19 cellular contexts compared by ENCODE assay signal in the genomic region with DNA sequence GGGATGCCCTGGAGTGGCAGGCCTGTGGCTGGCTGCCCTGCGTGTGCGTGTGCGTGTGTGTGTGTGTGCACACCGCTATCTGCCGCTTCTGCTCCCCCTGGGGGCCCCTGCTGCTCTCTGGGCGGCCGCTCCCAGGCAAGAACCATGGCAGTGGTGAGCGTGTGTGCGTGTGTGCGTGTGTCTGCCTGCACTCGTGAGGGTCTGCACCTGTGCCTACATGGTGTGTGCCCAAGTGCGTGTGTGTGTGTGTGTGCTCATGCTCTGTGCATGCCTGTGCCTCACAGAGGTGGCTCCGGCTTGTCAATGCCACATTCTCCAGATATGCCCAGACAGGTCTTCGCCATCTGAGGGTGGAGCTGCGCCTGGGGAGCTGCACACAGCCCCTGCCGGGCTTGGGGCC. TPM values are rescaled to one million over a fixed set of nuclear protein-coding genes. Genes with fewer than 3 reads are reported as not detected.
DNase-seq lines count a peak whose midpoint lies in the region; ATAC-seq, FAIRE-seq and TF ChIP-seq lines count a peak whose summit lies in the region.
"Had no signal": no experiment of that assay in that cellular context is flagged by ENCODE, and none has a peak within 500 bp of the region (broad histone marks: within the 10 kb centered on the region; RNA-seq: fewer than 3 reads in every experiment).

No MANE protein-coding gene starts in this region.

- TF ChIP-seq CTCF in HepG2 (CRISPR knock-in tag; IDR thresholded peaks at IDR 0.05) (no peak), right lobe of liver (IDR thresholded peaks at IDR 0.05) (no peak), breast epithelium (IDR thresholded peaks at IDR 0.05) (no peak), keratinocyte (optimal IDR thresholded peaks at IDR 0.05 in 1 of 3, IDR thresholded peaks at IDR 0.05 in 1 of 3, conservative IDR thresholded peaks at IDR 0.05 in 1 of 3; ENCODE audit: extremely low read depth in 1 of 3, insufficient read depth in 2 of 3, low read length in 3 of 3) (no peak)

- in situ Hi-C loops in HepG2 (cut with HindIII; ENCODE audit: extremely low pct_ligation_motif_present, low pct_unique_long_range_greater_than_20kb), result no loop called here

- CTCF ChIA-PET in HepG2 (lab: Yijun Ruan, JAX; ENCODE audit: low intra/inter-chr PET ratio, low total read pairs), result no interaction called here

- DNase-seq in HepG2 (ENCODE audit: low spot score) (no peak), right lobe of liver (no peak), breast epithelium (ENCODE audit: low spot score in 2 of 2) (no peak), keratinocyte (ENCODE audit: low read depth, low spot score) (no peak), mesenteric fat pad (ENCODE audit: low spot score) (no peak)
- no peak for DNase-seq in activated naive CD4-positive, alpha-beta T cell treated with Interleukin-2 at 50 U/mL for 16 hours
- DNase-seq: Caco-2, MV-4-11, NCI-H1436 treated with DMSO at 0.1 percent for 48 hours, NCI-H2081 treated with DMSO at 0.1 percent for 48 hours, NCI-H446 treated with DMSO at 0.1 percent for 48 hours, SW 1271 had no signal

- H3K4me2 ChIP-seq in HepG2 (ENCODE audit: low read depth, low read length), result no peak overlapping the region
- peak overlapping the region; percentile 97 for H3K4me2 ChIP-seq in keratinocyte (ENCODE audit: control insufficient read depth, extremely low read depth, insufficient read depth, low read depth, low read length)

- H3K4me3 ChIP-seq in HepG2 (replicated peaks in 1 of 3; ENCODE audit: insufficient read depth in 1 of 3, low read depth in 2 of 3, low read length in 3 of 3) (no peak overlapping the region), right lobe of liver (no peak overlapping the region), breast epithelium (peak overlapping the region in 2 of 3 donors; percentile 17 to 35), keratinocyte (ENCODE audit: control insufficient read depth in 2 of 3, extremely low read depth in 1 of 3, insufficient read depth in 2 of 3, low read depth in 1 of 3, low read length in 3 of 3) (peak overlapping the region; percentile 41 to 79 (median 62))
- H3K4me3 ChIP-seq: HAP-1, K562, SJSA1 had no signal

- H2AFZ ChIP-seq in HepG2 (ENCODE audit: low read length), result no peak overlapping the region
- no peak overlapping the region for H2AFZ ChIP-seq in keratinocyte (ENCODE audit: control insufficient read depth, low read length)

- FAIRE-seq in HepG2 (lab: Jason Lieb, UNC) (no peak), keratinocyte (lab: Jason Lieb, UNC) (peak; percentile 71)
- FAIRE-seq: GM19239, K562 had no signal

- TF ChIP-seq EP300 in HepG2 (IDR thresholded peaks at IDR 0.05; ENCODE audit: low read depth in 2 of 2, low read length in 2 of 2) (no peak), HepG2 (CRISPR knock-in tag; IDR thresholded peaks at IDR 0.05; ENCODE audit: borderline replicate concordance) (no peak)

- H3K9me1 ChIP-seq in keratinocyte (ENCODE audit: control insufficient read depth, extremely low read depth, insufficient read depth, low read length), result no peaks in the 10 kb centered on the region

- POLR2A ChIA-PET in HepG2 (lab: Yijun Ruan, JAX), result no interaction called here

- no peak for TF ChIP-seq RAD21 in HepG2 (CRISPR knock-in tag; IDR thresholded peaks at IDR 0.05)

- BruUV-seq in HepG2 (replicated peaks; lab: Mats Ljungman, UMichigan), result no TSS peak

- H3K27ac ChIP-seq in HepG2 (ENCODE audit: extremely low read length, insufficient read depth, low read length) (no peak overlapping the region), right lobe of liver (no peak overlapping the region), breast epithelium (no peak overlapping the region), keratinocyte (ENCODE audit: control insufficient read depth, insufficient read depth, low read length) (peak overlapping the region; percentile 18)
- H3K27ac ChIP-seq: SJSA1 had no signal

- intact Hi-C loops in HepG2 (cut with micrococcal nuclease; ENCODE audit: unreplicated experiment) (no loop called here), right lobe of liver (cut with DNase I) (loop anchor here in 1 of 2 donors (10.0 kb wide), 1 partner anchor 174 kb away; no protein-coding TSS in a partner anchor), breast epithelium (cut with DNase I; ENCODE audit: low total_unique reads) (no loop called here)

- TF ChIP-seq POLR2A in HepG2 (IDR thresholded peaks at IDR 0.05; ENCODE audit: insufficient read depth in 1 of 2, low read depth in 2 of 2, low read length in 2 of 2), result no peak
- TF ChIP-seq POLR2A in right lobe of liver (IDR thresholded peaks at IDR 0.05), result no peak
- TF ChIP-seq POLR2A in breast epithelium (IDR thresholded peaks at IDR 0.05), result no peak

- 0% methylated on average over 1 of the region's 16 CpGs for WGBS in HepG2 (ENCODE audit: low lambda C conversion rate)
- WGBS in right lobe of liver (ENCODE audit: insufficient coverage, low coverage, low lambda C conversion rate, missing lambda C conversion rate), result no CpG with 5 or more reads among the region's 16 CpGs

- H3K9me3 ChIP-seq in HepG2 (ENCODE audit: low read length) (peaks cover 12% of the 10 kb centered on the region; the same call in 1 of the 2 replicates), right lobe of liver (no peaks in the 10 kb centered on the region), breast epithelium (peaks cover 0 to 11% of the 10 kb centered on the region in 2 donors), keratinocyte (ENCODE audit: control insufficient read depth, low read depth, low read length) (peaks cover 2% of the 10 kb centered on the region)

- H3K27me3 ChIP-seq in HepG2 (ENCODE audit: control insufficient read depth in 1 of 2, insufficient read depth in 2 of 2, low read length in 2 of 2) (peaks cover 22 to 71% of the 10 kb centered on the region in 2 experiments), right lobe of liver (no peaks in the 10 kb centered on the region), breast epithelium (peaks cover 0 to 37% of the 10 kb centered on the region in 2 donors), keratinocyte (ENCODE audit: control insufficient read depth, extremely low read depth, insufficient read depth, low read length) (no peaks in the 10 kb centered on the region)

- H3K79me2 ChIP-seq in HepG2 (ENCODE audit: insufficient read depth, low read length) (no peaks in the 10 kb centered on the region), keratinocyte (ENCODE audit: control insufficient read depth, insufficient read depth, low read length) (peaks cover 83% of the 10 kb centered on the region)

- H3K4me1 ChIP-seq in HepG2 (ENCODE audit: insufficient read depth, low read length) (no peaks in the 10 kb centered on the region), right lobe of liver (no peaks in the 10 kb centered on the region), breast epithelium (no peaks in the 10 kb centered on the region), keratinocyte (ENCODE audit: control insufficient read depth, extremely low read depth, insufficient read depth, low read length) (peaks cover 45% of the 10 kb centered on the region)
- H3K4me1 ChIP-seq: Caco-2, HAP-1, SJSA1 had no signal

- H4K20me1 ChIP-seq in HepG2 (ENCODE audit: insufficient read depth, low read length) (no peaks in the 10 kb centered on the region; the same call in 1 of the 2 replicates), keratinocyte (ENCODE audit: control insufficient read depth, extremely low read depth, insufficient read depth, low read length) (peaks cover 26% of the 10 kb centered on the region)

- dilution Hi-C loops in keratinocyte (cut with MboI; ENCODE audit: extremely low pct_ligation_motif_present, low sequenced_read_pairs), result no loop called here

- H3K36me3 ChIP-seq in HepG2 (replicated peaks in 1 of 2; ENCODE audit: control insufficient read depth in 1 of 2, insufficient read depth in 2 of 2, low read length in 2 of 2) (no peaks in the 10 kb centered on the region), right lobe of liver (no peaks in the 10 kb centered on the region), breast epithelium (no peaks in the 10 kb centered on the region), keratinocyte (ENCODE audit: control insufficient read depth in 2 of 2, extremely low read depth in 1 of 2, insufficient read depth in 2 of 2, low read length in 2 of 2) (peaks cover 12 to 41% of the 10 kb centered on the region in 2 experiments)
- H3K36me3 ChIP-seq: HAP-1, SJSA1 had no signal

- ATAC-seq in HepG2, result no peak; the same call in 2 of the 3 replicates
- ATAC-seq in right lobe of liver, result no peak
- ATAC-seq in GM21529 (IDR thresholded peaks at IDR 0.05; ENCODE audit: unreplicated experiment), result no peak
- no peak for ATAC-seq in HG03280 (IDR thresholded peaks at IDR 0.05; ENCODE audit: unreplicated experiment)
- ATAC-seq: K562 had no signal

- no peak overlapping the region for H3K9ac ChIP-seq in HepG2 (ENCODE audit: insufficient read depth, low read depth, low read length)
- peak overlapping the region; percentile 19 for H3K9ac ChIP-seq in keratinocyte (ENCODE audit: control insufficient read depth, extremely low read depth, insufficient read depth, low read length)

RNA-seq across cellular contexts. Expression of gene PEX10, which starts 18.7 kb away (rescaled TPM):
- 38.3 and 39.6 TPM in 2 replicates for total RNA-seq in HepG2 (2016; rRNA removed; fragmentation: Illumina TruSeq; extraction: Trizol)
- 20.2 and 25.8 TPM in 2 replicates for total RNA-seq in HepG2 (2016; cell fraction: cytosol; rRNA removed; fragmentation: Illumina TruSeq; extraction: Trizol; ENCODE audit: low read depth)
- total RNA-seq in HepG2 (2016; cell fraction: insoluble cytoplasmic fraction; rRNA removed; fragmentation: Illumina TruSeq; extraction: Trizol), result 37.8 and 38.9 TPM in 2 replicates
- total RNA-seq in HepG2 (2016; cell fraction: membrane; rRNA removed; fragmentation: Illumina TruSeq; extraction: Trizol), result 53.4 and 59.7 TPM in 2 replicates
- 27.1 and 27.5 TPM in 2 replicates for total RNA-seq in HepG2 (2016; cell fraction: nucleus; rRNA removed; fragmentation: Illumina TruSeq; extraction: Trizol)
- polyA plus RNA-seq in HepG2 (2011; rRNA removed), result 16.1 and 21.0 TPM in 2 replicates
- 16.3 and 20.9 TPM in 2 replicates for polyA plus RNA-seq in HepG2 (2011; cell fraction: cytosol; rRNA removed)
- 49.0 and 57.5 TPM in 2 replicates for polyA plus RNA-seq in HepG2 (2011; cell fraction: nucleus; rRNA removed)
- 13.3 and 14.5 TPM in 2 replicates for polyA plus RNA-seq in HepG2 (2012)
- polyA plus RNA-seq in HepG2 (2016; cell fraction: cytosol; fragmentation: Illumina TruSeq; extraction: Trizol; ENCODE audit: low read depth), result 27.1 and 37.0 TPM in 2 replicates
- polyA plus RNA-seq in HepG2 (2016; cell fraction: insoluble cytoplasmic fraction; fragmentation: Illumina TruSeq; extraction: Trizol; ENCODE audit: low read depth), result 36.5 and 40.8 TPM in 2 replicates
- polyA plus RNA-seq in HepG2 (2016; cell fraction: membrane; fragmentation: Illumina TruSeq; extraction: Trizol; ENCODE audit: low read depth), result 47.4 and 49.9 TPM in 2 replicates
- 44.7 and 46.3 TPM in 2 replicates for polyA plus RNA-seq in HepG2 (2016; cell fraction: nucleus; fragmentation: Illumina TruSeq; extraction: Trizol; ENCODE audit: insufficient read depth, low read depth)
- 15.3 and 46.5 TPM in 2 replicates for polyA minus RNA-seq in HepG2 (2011; rRNA and poly(A)+ RNA removed; ENCODE audit: low replicate concordance)
- polyA minus RNA-seq in HepG2 (2011; cell fraction: cytosol; rRNA and poly(A)+ RNA removed), result 9.7 and 12.0 TPM in 2 replicates
- polyA minus RNA-seq in HepG2 (2011; cell fraction: nucleus; rRNA and poly(A)+ RNA removed), result 18.4 and 20.1 TPM in 2 replicates
- 10 to 100 TPM in 3 of 6 experiments, 1 to 10 TPM in 3; 7.4 to 24.3 (median 10.5) TPM for total RNA-seq in right lobe of liver
- total RNA-seq in breast epithelium, result 10 to 100 TPM; 23.3 to 37.4 (median 24.1) TPM
- 13.8 to 17.6 TPM (median 17.0 TPM) in 3 replicates for polyA plus RNA-seq in keratinocyte
- polyA plus RNA-seq in keratinocyte (2011; ENCODE audit: low read depth), result 3.0 TPM
- polyA plus RNA-seq in keratinocyte (2011; cell fraction: cytosol; rRNA removed), result 9.6 and 17.7 TPM in 2 replicates
- polyA plus RNA-seq in keratinocyte (2011; cell fraction: nucleus; rRNA removed), result 10.6 and 14.8 TPM in 2 replicates
- 7.6 and 16.4 TPM in 2 replicates for polyA plus RNA-seq in keratinocyte (2012; ENCODE audit: low replicate concordance)
- 7.5 to 12.8 TPM (median 8.0 TPM) in 3 replicates for polyA minus RNA-seq in keratinocyte
- 25.1 TPM for polyA minus RNA-seq in keratinocyte (2011; cell fraction: cytosol; rRNA and poly(A)+ RNA removed)
- 6.6 and 7.2 TPM in 2 replicates for polyA minus RNA-seq in keratinocyte (2011; cell fraction: nucleus; rRNA and poly(A)+ RNA removed)
- total RNA-seq in mesenteric fat pad, result 23.9 TPM

RNA-seq across cellular contexts. Expression of gene RER1, which starts 39.5 kb away (rescaled TPM):
- total RNA-seq in HepG2 (2016; rRNA removed; fragmentation: Illumina TruSeq; extraction: Trizol) (83.9 and 128 TPM in 2 replicates), right lobe of liver (100 to 1,000 TPM in 4 of 6 experiments, 10 to 100 TPM in 2; 76.5 to 166 (median 122) TPM), breast epithelium (10 to 100 TPM; 58.3 to 75.1 (median 70.4) TPM), mesenteric fat pad (157 TPM)
- total RNA-seq in HepG2 (2016; cell fraction: cytosol; rRNA removed; fragmentation: Illumina TruSeq; extraction: Trizol; ENCODE audit: low read depth), result 51.3 and 72.8 TPM in 2 replicates
- 89.5 and 137 TPM in 2 replicates for total RNA-seq in HepG2 (2016; cell fraction: insoluble cytoplasmic fraction; rRNA removed; fragmentation: Illumina TruSeq; extraction: Trizol)
- 77.4 and 86.1 TPM in 2 replicates for total RNA-seq in HepG2 (2016; cell fraction: membrane; rRNA removed; fragmentation: Illumina TruSeq; extraction: Trizol)
- total RNA-seq in HepG2 (2016; cell fraction: nucleus; rRNA removed; fragmentation: Illumina TruSeq; extraction: Trizol), result 76.0 and 95.5 TPM in 2 replicates
- polyA plus RNA-seq in HepG2 (2011; rRNA removed) (135 and 164 TPM in 2 replicates), keratinocyte (242 to 297 TPM (median 254 TPM) in 3 replicates)
- 82.7 and 131 TPM in 2 replicates for polyA plus RNA-seq in HepG2 (2011; cell fraction: cytosol; rRNA removed)
- 155 and 197 TPM in 2 replicates for polyA plus RNA-seq in HepG2 (2011; cell fraction: nucleus; rRNA removed)
- 64.5 and 73.8 TPM in 2 replicates for polyA plus RNA-seq in HepG2 (2012)
- polyA plus RNA-seq in HepG2 (2016; cell fraction: cytosol; fragmentation: Illumina TruSeq; extraction: Trizol; ENCODE audit: low read depth), result 84.3 and 98.6 TPM in 2 replicates
- 87.8 and 97.0 TPM in 2 replicates for polyA plus RNA-seq in HepG2 (2016; cell fraction: insoluble cytoplasmic fraction; fragmentation: Illumina TruSeq; extraction: Trizol; ENCODE audit: low read depth)
- 69.1 and 85.3 TPM in 2 replicates for polyA plus RNA-seq in HepG2 (2016; cell fraction: membrane; fragmentation: Illumina TruSeq; extraction: Trizol; ENCODE audit: low read depth)
- 191 and 194 TPM in 2 replicates for polyA plus RNA-seq in HepG2 (2016; cell fraction: nucleus; fragmentation: Illumina TruSeq; extraction: Trizol; ENCODE audit: insufficient read depth, low read depth)
- polyA minus RNA-seq in HepG2 (2011; rRNA and poly(A)+ RNA removed; ENCODE audit: low replicate concordance), result 95.9 and 234 TPM in 2 replicates
- 32.9 and 45.5 TPM in 2 replicates for polyA minus RNA-seq in HepG2 (2011; cell fraction: cytosol; rRNA and poly(A)+ RNA removed)
- polyA minus RNA-seq in HepG2 (2011; cell fraction: nucleus; rRNA and poly(A)+ RNA removed), result 23.3 and 29.3 TPM in 2 replicates
- polyA plus RNA-seq in keratinocyte (2011; ENCODE audit: low read depth), result 34.5 TPM
- 255 and 328 TPM in 2 replicates for polyA plus RNA-seq in keratinocyte (2011; cell fraction: cytosol; rRNA removed)
- polyA plus RNA-seq in keratinocyte (2011; cell fraction: nucleus; rRNA removed), result 371 and 414 TPM in 2 replicates
- polyA plus RNA-seq in keratinocyte (2012; ENCODE audit: low replicate concordance), result 127 and 149 TPM in 2 replicates
- 101 to 343 TPM (median 322 TPM) in 3 replicates for polyA minus RNA-seq in keratinocyte
- polyA minus RNA-seq in keratinocyte (2011; cell fraction: cytosol; rRNA and poly(A)+ RNA removed), result 71.6 TPM
- polyA minus RNA-seq in keratinocyte (2011; cell fraction: nucleus; rRNA and poly(A)+ RNA removed), result 35.3 and 96.4 TPM in 2 replicates

RNA-seq across cellular contexts. Expression of gene MORN1, which starts 39.7 kb away (rescaled TPM):
- total RNA-seq in HepG2 (2016; rRNA removed; fragmentation: Illumina TruSeq; extraction: Trizol) (3.9 and 6.5 TPM in 2 replicates), right lobe of liver (1 to 10 TPM; 3.1 to 7.1 (median 4.5) TPM), breast epithelium (10 to 100 TPM in 2 of 3 donors, 1 to 10 TPM in 1; 4.0 to 18.1 (median 17.7) TPM), mesenteric fat pad (4.4 TPM)
- 1.5 and 2.2 TPM in 2 replicates for total RNA-seq in HepG2 (2016; cell fraction: cytosol; rRNA removed; fragmentation: Illumina TruSeq; extraction: Trizol; ENCODE audit: low read depth)
- total RNA-seq in HepG2 (2016; cell fraction: insoluble cytoplasmic fraction; rRNA removed; fragmentation: Illumina TruSeq; extraction: Trizol), result 3.5 and 5.4 TPM in 2 replicates
- total RNA-seq in HepG2 (2016; cell fraction: membrane; rRNA removed; fragmentation: Illumina TruSeq; extraction: Trizol), result 1.7 and 1.8 TPM in 2 replicates
- 6.4 and 6.8 TPM in 2 replicates for total RNA-seq in HepG2 (2016; cell fraction: nucleus; rRNA removed; fragmentation: Illumina TruSeq; extraction: Trizol)
- polyA plus RNA-seq in HepG2 (2011; rRNA removed) (2.6 and 3.1 TPM in 2 replicates), keratinocyte (2.1 to 3.9 TPM (median 3.7 TPM) in 3 replicates)
- polyA plus RNA-seq in HepG2 (2011; cell fraction: cytosol; rRNA removed), result 2.5 and 3.1 TPM in 2 replicates
- 7.8 and 8.8 TPM in 2 replicates for polyA plus RNA-seq in HepG2 (2011; cell fraction: nucleus; rRNA removed)
- polyA plus RNA-seq in HepG2 (2012), result 1.3 and 1.7 TPM in 2 replicates
- polyA plus RNA-seq in HepG2 (2016; cell fraction: cytosol; fragmentation: Illumina TruSeq; extraction: Trizol; ENCODE audit: low read depth), result 0.84 and 1.9 TPM in 2 replicates
- 2.3 and 3.3 TPM in 2 replicates for polyA plus RNA-seq in HepG2 (2016; cell fraction: insoluble cytoplasmic fraction; fragmentation: Illumina TruSeq; extraction: Trizol; ENCODE audit: low read depth)
- 0.73 and 1.3 TPM in 2 replicates for polyA plus RNA-seq in HepG2 (2016; cell fraction: membrane; fragmentation: Illumina TruSeq; extraction: Trizol; ENCODE audit: low read depth)
- 8.2 and 9.2 TPM in 2 replicates for polyA plus RNA-seq in HepG2 (2016; cell fraction: nucleus; fragmentation: Illumina TruSeq; extraction: Trizol; ENCODE audit: insufficient read depth, low read depth)
- 6.7 and 28.4 TPM in 2 replicates for polyA minus RNA-seq in HepG2 (2011; rRNA and poly(A)+ RNA removed; ENCODE audit: low replicate concordance)
- 1.3 and 3.0 TPM in 2 replicates for polyA minus RNA-seq in HepG2 (2011; cell fraction: cytosol; rRNA and poly(A)+ RNA removed)
- polyA minus RNA-seq in HepG2 (2011; cell fraction: nucleus; rRNA and poly(A)+ RNA removed), result 7.5 and 8.9 TPM in 2 replicates
- polyA plus RNA-seq in keratinocyte (2011; ENCODE audit: low read depth), result 1.3 TPM
- 1.6 and 2.2 TPM in 2 replicates for polyA plus RNA-seq in keratinocyte (2011; cell fraction: cytosol; rRNA removed)
- 7.3 and 8.8 TPM in 2 replicates for polyA plus RNA-seq in keratinocyte (2011; cell fraction: nucleus; rRNA removed)
- 2.3 and 4.0 TPM in 2 replicates for polyA plus RNA-seq in keratinocyte (2012; ENCODE audit: low replicate concordance)
- polyA minus RNA-seq in keratinocyte, result 5.3 to 6.3 TPM (median 5.9 TPM) in 3 replicates
- 2.3 TPM for polyA minus RNA-seq in keratinocyte (2011; cell fraction: cytosol; rRNA and poly(A)+ RNA removed)
- 4.7 and 7.0 TPM in 2 replicates for polyA minus RNA-seq in keratinocyte (2011; cell fraction: nucleus; rRNA and poly(A)+ RNA removed)

RNA-seq across cellular contexts. Expression of gene PLCH2, which starts 45.0 kb away (rescaled TPM):
- total RNA-seq in HepG2 (2016; rRNA removed; fragmentation: Illumina TruSeq; extraction: Trizol) (0.14 and 0.15 TPM in 2 replicates), right lobe of liver (1 to 10 TPM in 5 of 6 experiments, under 1 TPM in 1; 0.37 to 4.6 (median 2.3) TPM), breast epithelium (10 to 100 TPM in 2 of 3 donors, under 1 TPM in 1; 0.16 to 12.0 (median 10.2) TPM), mesenteric fat pad (0.55 TPM)
- total RNA-seq in HepG2 (2016; cell fraction: cytosol; rRNA removed; fragmentation: Illumina TruSeq; extraction: Trizol; ENCODE audit: low read depth), result under 0.01 TPM in 1 of 2 replicates, not detected in the other
- 0.12 and 0.22 TPM in 2 replicates for total RNA-seq in HepG2 (2016; cell fraction: insoluble cytoplasmic fraction; rRNA removed; fragmentation: Illumina TruSeq; extraction: Trizol)
- 0.06 and 0.10 TPM in 2 replicates for total RNA-seq in HepG2 (2016; cell fraction: membrane; rRNA removed; fragmentation: Illumina TruSeq; extraction: Trizol)
- total RNA-seq in HepG2 (2016; cell fraction: nucleus; rRNA removed; fragmentation: Illumina TruSeq; extraction: Trizol), result 0.19 and 0.22 TPM in 2 replicates
- polyA plus RNA-seq in HepG2 (2011; rRNA removed) (0.67 and 1.3 TPM in 2 replicates), keratinocyte (57.4 to 74.0 TPM (median 66.3 TPM) in 3 replicates)
- polyA plus RNA-seq in HepG2 (2011; cell fraction: cytosol; rRNA removed), result 0.32 and 0.78 TPM in 2 replicates
- 6.0 and 6.1 TPM in 2 replicates for polyA plus RNA-seq in HepG2 (2011; cell fraction: nucleus; rRNA removed)
- 0.11 and 0.15 TPM in 2 replicates for polyA plus RNA-seq in HepG2 (2012)
- polyA plus RNA-seq in HepG2 (2016; cell fraction: cytosol; fragmentation: Illumina TruSeq; extraction: Trizol; ENCODE audit: low read depth), result 0.05 TPM in 1 of 2 replicates, not detected in the other
- polyA plus RNA-seq in HepG2 (2016; cell fraction: insoluble cytoplasmic fraction; fragmentation: Illumina TruSeq; extraction: Trizol; ENCODE audit: low read depth), result 0.10 and 0.20 TPM in 2 replicates
- polyA plus RNA-seq in HepG2 (2016; cell fraction: membrane; fragmentation: Illumina TruSeq; extraction: Trizol; ENCODE audit: low read depth), result 0.07 TPM in 1 of 2 replicates, not detected in the other
- 0.37 and 0.83 TPM in 2 replicates for polyA plus RNA-seq in HepG2 (2016; cell fraction: nucleus; fragmentation: Illumina TruSeq; extraction: Trizol; ENCODE audit: insufficient read depth, low read depth)
- 1.2 TPM in 1 of 2 replicates, not detected in the other for polyA minus RNA-seq in HepG2 (2011; rRNA and poly(A)+ RNA removed; ENCODE audit: low replicate concordance)
- polyA minus RNA-seq in HepG2 (2011; cell fraction: cytosol; rRNA and poly(A)+ RNA removed), result 0.20 TPM in 1 of 2 replicates, not detected in the other
- 0.90 and 1.2 TPM in 2 replicates for polyA minus RNA-seq in HepG2 (2011; cell fraction: nucleus; rRNA and poly(A)+ RNA removed)
- 17.9 TPM for polyA plus RNA-seq in keratinocyte (2011; ENCODE audit: low read depth)
- polyA plus RNA-seq in keratinocyte (2011; cell fraction: cytosol; rRNA removed), result 24.2 and 50.6 TPM in 2 replicates
- 215 and 298 TPM in 2 replicates for polyA plus RNA-seq in keratinocyte (2011; cell fraction: nucleus; rRNA removed)
- polyA plus RNA-seq in keratinocyte (2012; ENCODE audit: low replicate concordance), result 46.5 and 86.1 TPM in 2 replicates
- polyA minus RNA-seq in keratinocyte, result 57.0 to 77.1 TPM (median 64.7 TPM) in 3 replicates
- 123 TPM for polyA minus RNA-seq in keratinocyte (2011; cell fraction: cytosol; rRNA and poly(A)+ RNA removed)
- 170 and 173 TPM in 2 replicates for polyA minus RNA-seq in keratinocyte (2011; cell fraction: nucleus; rRNA and poly(A)+ RNA removed)
- total RNA-seq: A673 had no signal
- polyA plus RNA-seq: K562 had no signal

Comparison
In these comparisons a context has a peak if more than half of its experiments do, and no peak if none do; other contexts are left out.
1. H3K4me3 ChIP-seq: peak in breast epithelium (2 of 3) and keratinocyte (3 of 3); none in HepG2 (0 of 3) and right lobe of liver (0 of 3).